ENCODE assay signal across 13 cellular contexts in genomic region chr14:95472819-95473251, GRCh38. TPM values are rescaled to one million over a fixed set of nuclear protein-coding genes. Genes with fewer than 3 reads are reported as not detected.
A peak's percentile ranks its signal among the peaks of the same experiment; 100 is the strongest.
DNase-seq lines count a peak whose midpoint lies in the region; ATAC-seq and TF ChIP-seq lines count a peak whose summit lies in the region.
"Had no signal": no experiment of that assay in that cellular context is flagged by ENCODE, and none has a peak within 500 bp of the region (broad histone marks: within the 10 kb centered on the region; RNA-seq: fewer than 3 reads in every experiment).

No MANE protein-coding gene starts in this region.

- no peak overlapping the region for H3K4me3 Mint-ChIP-seq in activated naive CD4-positive, alpha-beta T cell treated with anti-CD3 and anti-CD28 coated beads, Interleukin-2, amount 50 U/mL, for 24 hours
- H3K4me3 Mint-ChIP-seq in activated naive CD4-positive, alpha-beta T cell treated with anti-CD3 and anti-CD28 coated beads for 36 hours, result no peak overlapping the region

- peak overlapping the region; percentile 73 for H3K9ac ChIP-seq in adipocyte (ENCODE audit: low read length)

- WGBS in lung, 2 donors, result 22 to 43% methylated on average over 10 of the region's 10 CpGs
- WGBS in tibial nerve, 2 donors, result 29 to 35% methylated on average over 10 of the region's 10 CpGs

- H3K9me3 Mint-ChIP-seq in activated naive CD4-positive, alpha-beta T cell treated with anti-CD3 and anti-CD28 coated beads, Interleukin-2, amount 50 U/mL, for 24 hours, result no peaks in the 10 kb centered on the region
- no peaks in the 10 kb centered on the region for H3K9me3 Mint-ChIP-seq in activated naive CD4-positive, alpha-beta T cell treated with anti-CD3 and anti-CD28 coated beads for 36 hours

- H3K9me3 ChIP-seq in adipocyte (ENCODE audit: control insufficient read depth, low read length) (no peaks in the 10 kb centered on the region), lung (ENCODE audit: control insufficient read depth in 2 of 2, insufficient read depth in 1 of 2, low read length in 1 of 2) (no peaks in the 10 kb centered on the region), tibial nerve (no peaks in the 10 kb centered on the region)
- H3K9me3 ChIP-seq: upper lobe of left lung had no signal

- intact Hi-C loops in activated naive CD4-positive, alpha-beta T cell treated with anti-CD3 and anti-CD28 coated beads for 36 hours (cut with micrococcal nuclease), result no loop called here

- H3K4me1 ChIP-seq in adipocyte (ENCODE audit: control insufficient read depth, insufficient read depth, low read length), result peaks cover 62% of the 10 kb centered on the region
- H3K4me1 ChIP-seq in lung (ENCODE audit: control insufficient read depth in 2 of 2, insufficient read depth in 2 of 2, low read length in 2 of 2), result peaks cover 0 to 7% of the 10 kb centered on the region in 2 donors
- peaks cover 0 to 74% (median 13%) of the 10 kb centered on the region in 4 donors for H3K4me1 ChIP-seq in tibial nerve

- CTCF ChIA-PET in activated naive CD4-positive, alpha-beta T cell treated with anti-CD3 and anti-CD28 coated beads for 36 hours (lab: Charles Lee), result interaction anchor here (0.7 to 1.2 kb wide), 2 partner anchors 31 to 55 kb away, joined by 3 to 5 read pairs; no protein-coding TSS in a partner anchor

- DNase-seq in activated naive CD4-positive, alpha-beta T cell treated with anti-CD3 and anti-CD28 coated beads for 36 hours, result no peak
- DNase-seq in adipocyte (ENCODE audit: low read depth) (peak; percentile 51), lung (ENCODE audit: low spot score) (no peak), tibial nerve (ENCODE audit: low spot score in 2 of 2) (no peak), omental fat pad (ENCODE audit: low spot score) (no peak), Ammon's horn (ENCODE audit: low spot score) (no peak)
- DNase-seq: activated CD8-positive, alpha-beta memory T cell treated with anti-CD3 and anti-CD28 coated beads, Interleukin-2, amount 50 U/mL, for 4 hours; hippocampal formation; NCI-H2081; retina; upper lobe of left lung had no signal

- peaks cover 9% of the 10 kb centered on the region for H3K36me3 Mint-ChIP-seq in activated naive CD4-positive, alpha-beta T cell treated with anti-CD3 and anti-CD28 coated beads, Interleukin-2, amount 50 U/mL, for 24 hours
- H3K36me3 Mint-ChIP-seq in activated naive CD4-positive, alpha-beta T cell treated with anti-CD3 and anti-CD28 coated beads for 36 hours (ENCODE audit: low read depth), result peaks cover 22% of the 10 kb centered on the region

- H3K27ac Mint-ChIP-seq in activated naive CD4-positive, alpha-beta T cell treated with anti-CD3 and anti-CD28 coated beads, Interleukin-2, amount 50 U/mL, for 24 hours, result peak overlapping the region; percentile 59
- H3K27ac Mint-ChIP-seq in activated naive CD4-positive, alpha-beta T cell treated with anti-CD3 and anti-CD28 coated beads for 36 hours, result no peak overlapping the region

- H3K27me3 ChIP-seq in adipocyte (replicated peaks; ENCODE audit: control insufficient read depth, insufficient read depth, low read length) (no peaks in the 10 kb centered on the region), lung (ENCODE audit: control insufficient read depth, insufficient read depth) (no peaks in the 10 kb centered on the region), tibial nerve (no peaks in the 10 kb centered on the region)
- H3K27me3 ChIP-seq: upper lobe of left lung had no signal

- H3K27me3 Mint-ChIP-seq in activated naive CD4-positive, alpha-beta T cell treated with anti-CD3 and anti-CD28 coated beads, Interleukin-2, amount 50 U/mL, for 24 hours, result no peaks in the 10 kb centered on the region
- H3K27me3 Mint-ChIP-seq in activated naive CD4-positive, alpha-beta T cell treated with anti-CD3 and anti-CD28 coated beads for 36 hours (ENCODE audit: low read depth), result no peaks in the 10 kb centered on the region

- TF ChIP-seq EP300 in tibial nerve (IDR thresholded peaks at IDR 0.05), result peak in 1 of 2 donors; percentile 6

- peak; percentile 14 for ATAC-seq in lung (ENCODE audit: insufficient read depth, low FRiP score)
- no peak for ATAC-seq in GM19035 (IDR thresholded peaks at IDR 0.05; ENCODE audit: unreplicated experiment)
- ATAC-seq in omental fat pad (ENCODE audit: low FRiP score), result no peak

- H3K36me3 ChIP-seq in adipocyte (ENCODE audit: control insufficient read depth, insufficient read depth, low read length, severe bottlenecking) (peaks cover 55% of the 10 kb centered on the region), lung (ENCODE audit: control insufficient read depth in 2 of 2, insufficient read depth in 2 of 2, low read length in 2 of 2) (peaks cover 0 to 32% of the 10 kb centered on the region in 2 donors), tibial nerve (peaks cover 0 to 70% (median 11%) of the 10 kb centered on the region in 3 donors)

- H3K27ac ChIP-seq in lung (ENCODE audit: low read depth in 1 of 2, low read length in 1 of 2) (no peak overlapping the region), tibial nerve (peak overlapping the region in 3 of 4 donors; percentile 8 to 67 (median 54))
- H3K27ac ChIP-seq: upper lobe of left lung had no signal

- H3K4me3 ChIP-seq in adipocyte (ENCODE audit: low read length) (no peak overlapping the region), lung (no peak overlapping the region), tibial nerve (no peak overlapping the region)
- H3K4me3 ChIP-seq: upper lobe of left lung had no signal

- no peak for TF ChIP-seq POLR2A in tibial nerve (IDR thresholded peaks at IDR 0.05)

- H3K4me1 Mint-ChIP-seq in activated naive CD4-positive, alpha-beta T cell treated with anti-CD3 and anti-CD28 coated beads, Interleukin-2, amount 50 U/mL, for 24 hours, result peaks cover 41% of the 10 kb centered on the region
- H3K4me1 Mint-ChIP-seq in activated naive CD4-positive, alpha-beta T cell treated with anti-CD3 and anti-CD28 coated beads for 36 hours (ENCODE audit: low read depth), result peaks cover 26% of the 10 kb centered on the region

- TF ChIP-seq CTCF in lung (IDR thresholded peaks at IDR 0.05; ENCODE audit: control extremely low read depth, extremely low read depth) (no peak), tibial nerve (IDR thresholded peaks at IDR 0.05) (no peak), omental fat pad (IDR thresholded peaks at IDR 0.05) (no peak)

RNA-seq across cellular contexts. Expression of gene SYNE3, which starts 43.6 kb away (rescaled TPM):
- 10 to 100 TPM; 21.6 to 22.8 TPM for total RNA-seq in activated naive CD4-positive, alpha-beta T cell treated with anti-CD3 and anti-CD28 coated beads for 36 hours
- 10 to 100 TPM in 1 of 2 donors, 1 to 10 TPM in 1; 8.4 to 30.5 TPM for total RNA-seq in lung
- polyA plus RNA-seq in lung, result 1 to 10 TPM; 2.7 to 3.7 TPM
- 100 to 1,000 TPM in 1 of 4 donors, 10 to 100 TPM in 3; 71.0 to 106 (median 87.5) TPM for total RNA-seq in tibial nerve
- 100 to 1,000 TPM in 1 of 4 donors, 10 to 100 TPM in 3; 46.9 to 109 (median 88.6) TPM for total RNA-seq in omental fat pad

Comparison
In these comparisons a context has a peak if more than half of its experiments do, and no peak if none do; other contexts are left out.
1. H3K27ac ChIP-seq: peak in tibial nerve (3 of 4); none in lung (0 of 2).